Comparison of ENCODE assay signal across 1 cellular context in genomic region chr13:41310963-41311606, GRCh38.
TF ChIP-seq lines count a peak whose summit lies in the region.

Gene NAA16, plus strand, starts transcription at chr13:41311267. Its CDS starts 262 bp downstream, at chr13:41311529.

TF ChIP-seq in K562, 482 proteins besides CTCF, POLR2A, EP300 and RAD21 (continued from another document):
- TF ChIP-seq POLR2B (IDR thresholded peaks at IDR 0.05; ENCODE audit: low read depth, partially characterized antibody) = peak; percentile 75
- peak; percentile 45 for TF ChIP-seq FIP1L1 (IDR thresholded peaks at IDR 0.05; ENCODE audit: low read depth, low read length, poor library complexity, severe bottlenecking)
- peak; percentile 45 for TF ChIP-seq POU5F1 (IDR thresholded peaks at IDR 0.05; ENCODE audit: borderline replicate concordance, low read depth, low read length, partially characterized antibody)
- TF ChIP-seq ZBTB2 (IDR thresholded peaks at IDR 0.05) = peak; percentile 96
- peak; percentile 72 to 98; a peak in 3 of 4 replicates for TF ChIP-seq RCOR1 (IDR thresholded peaks at IDR 0.05; ENCODE audit: borderline replicate concordance in 1 of 2, low read depth in 2 of 2, low read length in 2 of 2)
- peak; percentile 49 for TF ChIP-seq TAF9B (IDR thresholded peaks at IDR 0.05; ENCODE audit: partially characterized antibody)
- peak; percentile 38 to 70; a peak in 3 of 4 replicates for TF ChIP-seq MNT (conservative IDR thresholded peaks at IDR 0.05)
